3 cellular contexts compared by ENCODE assay signal in the genomic region with DNA sequence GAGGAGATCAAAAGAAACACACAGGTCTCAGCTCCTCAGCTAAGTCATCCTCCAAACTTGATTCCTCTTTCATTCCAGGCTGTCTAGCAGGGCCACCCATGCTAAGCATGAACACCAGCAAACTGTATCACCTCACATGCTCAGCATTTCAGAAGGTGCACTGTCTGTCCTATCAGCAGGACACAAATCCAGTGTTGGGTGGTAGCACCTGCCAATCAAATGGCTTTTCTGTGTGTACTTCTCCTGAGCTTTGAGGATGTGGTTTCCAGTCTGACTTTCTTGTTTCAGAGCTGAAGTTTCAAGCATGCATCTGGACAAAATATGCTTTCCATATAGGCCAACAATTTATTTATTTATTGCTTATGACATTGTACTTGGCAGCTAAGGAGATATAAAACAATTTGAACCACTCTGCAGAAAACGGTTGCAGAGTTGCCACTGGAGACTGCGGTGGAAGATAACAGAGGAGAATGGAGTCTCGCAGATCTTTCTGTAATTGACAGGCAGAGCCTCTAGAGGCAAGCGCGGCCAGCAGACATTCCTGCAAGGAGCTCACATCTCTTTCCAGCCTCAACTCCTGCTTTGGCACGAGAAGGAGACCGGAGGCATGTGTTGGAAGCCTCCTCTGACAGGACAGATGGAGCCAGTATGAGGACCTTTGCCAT.
TF ChIP-seq lines count a peak whose summit lies in the region.

No MANE protein-coding gene starts in this region.

TF ChIP-seq in SK-N-SH treated with all-trans-retinoic acid at 6 μM for 48 hours, 23 proteins besides CTCF, POLR2A, EP300 and RAD21:
- no peak for TF ChIP-seq CSRNP3 (CRISPR knock-in tag; IDR thresholded peaks at IDR 0.05)

TF ChIP-seq in SK-N-SH, 30 proteins besides CTCF, POLR2A, EP300 and RAD21 (continued from another document):
- no peak for TF ChIP-seq PBX3 (IDR thresholded peaks at IDR 0.05)
- TF ChIP-seq ZBTB33 (IDR thresholded peaks at IDR 0.05; ENCODE audit: borderline replicate concordance, low read depth) = no peak
- no peak for TF ChIP-seq RFX5 (IDR thresholded peaks at IDR 0.05; ENCODE audit: low read length)
- TF ChIP-seq SIN3A (IDR thresholded peaks at IDR 0.05; ENCODE audit: borderline replicate concordance, low read depth, low read length) = no peak
- no peak for TF ChIP-seq NFIC (IDR thresholded peaks at IDR 0.05; ENCODE audit: borderline replicate concordance)
- TF ChIP-seq EZH2phosphoT487 (IDR thresholded peaks at IDR 0.05; ENCODE audit: borderline replicate concordance, low read depth) = no peak
- no peak for TF ChIP-seq CHD2 (IDR thresholded peaks at IDR 0.05; ENCODE audit: low read length, partially characterized antibody)
- TF ChIP-seq, protein P1, sequence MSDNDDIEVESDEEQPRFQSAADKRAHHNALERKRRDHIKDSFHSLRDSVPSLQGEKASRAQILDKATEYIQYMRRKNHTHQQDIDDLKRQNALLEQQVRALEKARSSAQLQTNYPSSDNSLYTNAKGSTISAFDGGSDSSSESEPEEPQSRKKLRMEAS (IDR thresholded peaks at IDR 0.05; ENCODE audit: low read depth) = no peak
- no peak for TF ChIP-seq TEAD4 (IDR thresholded peaks at IDR 0.05; ENCODE audit: borderline replicate concordance, insufficient read depth)
- TF ChIP-seq, protein P2, sequence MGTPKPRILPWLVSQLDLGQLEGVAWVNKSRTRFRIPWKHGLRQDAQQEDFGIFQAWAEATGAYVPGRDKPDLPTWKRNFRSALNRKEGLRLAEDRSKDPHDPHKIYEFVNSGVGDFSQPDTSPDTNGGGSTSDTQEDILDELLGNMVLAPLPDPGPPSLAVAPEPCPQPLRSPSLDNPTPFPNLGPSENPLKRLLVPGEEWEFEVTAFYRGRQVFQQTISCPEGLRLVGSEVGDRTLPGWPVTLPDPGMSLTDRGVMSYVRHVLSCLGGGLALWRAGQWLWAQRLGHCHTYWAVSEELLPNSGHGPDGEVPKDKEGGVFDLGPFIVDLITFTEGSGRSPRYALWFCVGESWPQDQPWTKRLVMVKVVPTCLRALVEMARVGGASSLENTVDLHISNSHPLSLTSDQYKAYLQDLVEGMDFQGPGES (IDR thresholded peaks at IDR 0.05; ENCODE audit: low read depth, low read length) = no peak
- TF ChIP-seq NRF1 (IDR thresholded peaks at IDR 0.05; ENCODE audit: low read depth, low read length) = no peak
- TF ChIP-seq FOXJ3 (CRISPR knock-in tag; IDR thresholded peaks at IDR 0.05) = no peak
- no peak for TF ChIP-seq FOXM1 (IDR thresholded peaks at IDR 0.05; ENCODE audit: low read depth)
- no peak for TF ChIP-seq POLR2AphosphoS5 (IDR thresholded peaks at IDR 0.05; ENCODE audit: low read depth, low read length)

TF ChIP-seq in GM23338, 12 proteins besides CTCF, POLR2A, EP300 and RAD21 (continued from another document):
- TF ChIP-seq, protein P3, sequence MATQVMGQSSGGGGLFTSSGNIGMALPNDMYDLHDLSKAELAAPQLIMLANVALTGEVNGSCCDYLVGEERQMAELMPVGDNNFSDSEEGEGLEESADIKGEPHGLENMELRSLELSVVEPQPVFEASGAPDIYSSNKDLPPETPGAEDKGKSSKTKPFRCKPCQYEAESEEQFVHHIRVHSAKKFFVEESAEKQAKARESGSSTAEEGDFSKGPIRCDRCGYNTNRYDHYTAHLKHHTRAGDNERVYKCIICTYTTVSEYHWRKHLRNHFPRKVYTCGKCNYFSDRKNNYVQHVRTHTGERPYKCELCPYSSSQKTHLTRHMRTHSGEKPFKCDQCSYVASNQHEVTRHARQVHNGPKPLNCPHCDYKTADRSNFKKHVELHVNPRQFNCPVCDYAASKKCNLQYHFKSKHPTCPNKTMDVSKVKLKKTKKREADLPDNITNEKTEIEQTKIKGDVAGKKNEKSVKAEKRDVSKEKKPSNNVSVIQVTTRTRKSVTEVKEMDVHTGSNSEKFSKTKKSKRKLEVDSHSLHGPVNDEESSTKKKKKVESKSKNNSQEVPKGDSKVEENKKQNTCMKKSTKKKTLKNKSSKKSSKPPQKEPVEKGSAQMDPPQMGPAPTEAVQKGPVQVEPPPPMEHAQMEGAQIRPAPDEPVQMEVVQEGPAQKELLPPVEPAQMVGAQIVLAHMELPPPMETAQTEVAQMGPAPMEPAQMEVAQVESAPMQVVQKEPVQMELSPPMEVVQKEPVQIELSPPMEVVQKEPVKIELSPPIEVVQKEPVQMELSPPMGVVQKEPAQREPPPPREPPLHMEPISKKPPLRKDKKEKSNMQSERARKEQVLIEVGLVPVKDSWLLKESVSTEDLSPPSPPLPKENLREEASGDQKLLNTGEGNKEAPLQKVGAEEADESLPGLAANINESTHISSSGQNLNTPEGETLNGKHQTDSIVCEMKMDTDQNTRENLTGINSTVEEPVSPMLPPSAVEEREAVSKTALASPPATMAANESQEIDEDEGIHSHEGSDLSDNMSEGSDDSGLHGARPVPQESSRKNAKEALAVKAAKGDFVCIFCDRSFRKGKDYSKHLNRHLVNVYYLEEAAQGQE (IDR thresholded peaks at IDR 0.05; ENCODE audit: unreplicated experiment) = no peak
- TF ChIP-seq ZNF114 (CRISPR knock-in tag; IDR thresholded peaks at IDR 0.05) (no peak), ETS1 (IDR thresholded peaks at IDR 0.05) (no peak), STAT1 (IDR thresholded peaks at IDR 0.05; ENCODE audit: unreplicated experiment) (no peak)
- TF ChIP-seq, protein P4, sequence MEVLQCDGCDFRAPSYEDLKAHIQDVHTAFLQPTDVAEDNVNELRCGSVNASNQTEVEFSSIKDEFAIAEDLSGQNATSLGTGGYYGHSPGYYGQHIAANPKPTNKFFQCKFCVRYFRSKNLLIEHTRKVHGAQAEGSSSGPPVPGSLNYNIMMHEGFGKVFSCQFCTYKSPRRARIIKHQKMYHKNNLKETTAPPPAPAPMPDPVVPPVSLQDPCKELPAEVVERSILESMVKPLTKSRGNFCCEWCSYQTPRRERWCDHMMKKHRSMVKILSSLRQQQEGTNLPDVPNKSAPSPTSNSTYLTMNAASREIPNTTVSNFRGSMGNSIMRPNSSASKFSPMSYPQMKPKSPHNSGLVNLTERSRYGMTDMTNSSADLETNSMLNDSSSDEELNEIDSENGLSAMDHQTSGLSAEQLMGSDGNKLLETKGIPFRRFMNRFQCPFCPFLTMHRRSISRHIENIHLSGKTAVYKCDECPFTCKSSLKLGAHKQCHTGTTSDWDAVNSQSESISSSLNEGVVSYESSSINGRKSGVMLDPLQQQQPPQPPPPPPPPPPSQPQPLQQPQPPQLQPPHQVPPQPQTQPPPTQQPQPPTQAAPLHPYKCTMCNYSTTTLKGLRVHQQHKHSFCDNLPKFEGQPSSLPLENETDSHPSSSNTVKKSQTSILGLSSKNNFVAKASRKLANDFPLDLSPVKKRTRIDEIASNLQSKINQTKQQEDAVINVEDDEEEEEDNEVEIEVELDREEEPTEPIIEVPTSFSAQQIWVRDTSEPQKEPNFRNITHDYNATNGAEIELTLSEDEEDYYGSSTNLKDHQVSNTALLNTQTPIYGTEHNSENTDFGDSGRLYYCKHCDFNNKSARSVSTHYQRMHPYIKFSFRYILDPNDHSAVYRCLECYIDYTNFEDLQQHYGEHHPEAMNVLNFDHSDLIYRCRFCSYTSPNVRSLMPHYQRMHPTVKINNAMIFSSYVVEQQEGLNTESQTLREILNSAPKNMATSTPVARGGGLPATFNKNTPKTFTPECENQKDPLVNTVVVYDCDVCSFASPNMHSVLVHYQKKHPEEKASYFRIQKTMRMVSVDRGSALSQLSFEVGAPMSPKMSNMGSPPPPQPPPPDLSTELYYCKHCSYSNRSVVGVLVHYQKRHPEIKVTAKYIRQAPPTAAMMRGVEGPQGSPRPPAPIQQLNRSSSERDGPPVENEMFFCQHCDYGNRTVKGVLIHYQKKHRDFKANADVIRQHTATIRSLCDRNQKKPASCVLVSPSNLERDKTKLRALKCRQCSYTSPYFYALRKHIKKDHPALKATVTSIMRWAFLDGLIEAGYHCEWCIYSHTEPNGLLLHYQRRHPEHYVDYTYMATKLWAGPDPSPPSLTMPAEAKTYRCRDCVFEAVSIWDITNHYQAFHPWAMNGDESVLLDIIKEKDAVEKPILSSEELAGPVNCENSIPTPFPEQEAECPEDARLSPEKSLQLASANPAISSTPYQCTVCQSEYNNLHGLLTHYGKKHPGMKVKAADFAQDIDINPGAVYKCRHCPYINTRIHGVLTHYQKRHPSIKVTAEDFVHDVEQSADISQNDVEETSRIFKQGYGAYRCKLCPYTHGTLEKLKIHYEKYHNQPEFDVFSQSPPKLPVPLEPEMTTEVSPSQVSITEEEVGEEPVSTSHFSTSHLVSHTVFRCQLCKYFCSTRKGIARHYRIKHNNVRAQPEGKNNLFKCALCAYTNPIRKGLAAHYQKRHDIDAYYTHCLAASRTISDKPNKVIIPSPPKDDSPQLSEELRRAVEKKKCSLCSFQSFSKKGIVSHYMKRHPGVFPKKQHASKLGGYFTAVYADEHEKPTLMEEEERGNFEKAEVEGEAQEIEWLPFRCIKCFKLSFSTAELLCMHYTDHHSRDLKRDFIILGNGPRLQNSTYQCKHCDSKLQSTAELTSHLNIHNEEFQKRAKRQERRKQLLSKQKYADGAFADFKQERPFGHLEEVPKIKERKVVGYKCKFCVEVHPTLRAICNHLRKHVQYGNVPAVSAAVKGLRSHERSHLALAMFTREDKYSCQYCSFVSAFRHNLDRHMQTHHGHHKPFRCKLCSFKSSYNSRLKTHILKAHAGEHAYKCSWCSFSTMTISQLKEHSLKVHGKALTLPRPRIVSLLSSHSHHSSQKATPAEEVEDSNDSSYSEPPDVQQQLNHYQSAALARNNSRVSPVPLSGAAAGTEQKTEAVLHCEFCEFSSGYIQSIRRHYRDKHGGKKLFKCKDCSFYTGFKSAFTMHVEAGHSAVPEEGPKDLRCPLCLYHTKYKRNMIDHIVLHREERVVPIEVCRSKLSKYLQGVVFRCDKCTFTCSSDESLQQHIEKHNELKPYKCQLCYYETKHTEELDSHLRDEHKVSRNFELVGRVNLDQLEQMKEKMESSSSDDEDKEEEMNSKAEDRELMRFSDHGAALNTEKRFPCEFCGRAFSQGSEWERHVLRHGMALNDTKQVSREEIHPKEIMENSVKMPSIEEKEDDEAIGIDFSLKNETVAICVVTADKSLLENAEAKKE (CRISPR knock-in tag; IDR thresholded peaks at IDR 0.05) = no peak
